Comparison of ENCODE assay signal across 8 cellular contexts in the genomic region with DNA sequence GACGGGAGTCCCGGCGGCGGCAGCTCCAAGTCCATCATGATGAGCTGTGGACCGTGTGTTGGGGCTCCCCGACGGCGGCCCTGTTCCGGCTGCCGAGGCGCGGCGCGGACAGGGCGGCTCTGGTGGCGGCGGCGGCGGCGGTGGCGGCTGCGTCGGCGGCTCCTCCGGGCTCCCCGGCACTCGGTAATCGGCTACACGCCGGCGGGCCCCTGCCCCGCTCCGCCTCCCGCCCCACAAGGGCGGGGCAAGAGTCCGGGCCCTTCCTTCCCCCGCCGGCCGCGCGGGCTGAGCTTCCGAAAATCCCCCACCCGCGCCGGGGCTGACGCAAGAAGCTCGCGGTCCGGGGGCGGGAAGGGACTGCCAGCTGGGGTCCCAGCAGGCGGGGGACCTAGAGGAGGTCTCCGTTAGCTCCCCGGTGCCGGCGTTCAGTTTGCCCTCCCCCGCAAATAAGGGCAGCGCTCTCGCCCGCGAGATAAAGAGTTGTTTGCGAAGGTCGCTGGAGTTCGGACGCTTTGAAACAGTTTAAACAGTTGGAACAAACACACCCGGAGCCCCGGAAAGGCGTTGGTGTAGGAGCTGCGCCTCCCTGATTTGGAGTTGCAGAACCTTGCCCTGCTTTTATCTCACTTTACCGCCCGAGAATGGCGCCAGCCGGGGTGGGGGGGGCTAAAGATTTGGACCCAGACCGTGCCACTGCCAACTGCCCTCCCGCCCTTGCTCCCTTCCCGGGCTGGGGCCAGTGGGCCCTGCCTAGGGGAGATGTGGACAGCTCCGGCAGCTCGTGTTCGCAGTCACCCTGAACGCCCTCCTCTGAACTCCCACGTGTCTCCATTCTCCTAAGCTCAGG. TPM values are rescaled to one million over a fixed set of nuclear protein-coding genes. Genes with fewer than 3 reads are reported as not detected.
DNase-seq lines count a peak whose midpoint lies in the region; ATAC-seq and TF ChIP-seq lines count a peak whose summit lies in the region.

A gene (minus strand): TSS at position 189 of the 847 bp plus-strand sequence. CDS start 151 bp downstream, at position 38.

- intact Hi-C loops in head of caudate nucleus (cut with DNase I), result loop anchor here (1.0 to 10.0 kb wide), 4 partner anchors 52 to 130 kb away; a partner anchor contains a TSS

- H3K4me1 ChIP-seq in thoracic aorta (ENCODE audit: control insufficient read depth in 1 of 2, low read depth in 2 of 2), result peaks cover 30 to 36% of the 10 kb centered on the region in 2 donors

- DNase-seq in GM12865 (ENCODE audit: low read depth) (peak; percentile 95), NCI-H1105 treated with DMSO at 0.1 percent for 48 hours (lab: John Stamatoyannopoulos, UW) (peak; percentile 72), SW 1271 (lab: John Stamatoyannopoulos, UW) (peak; percentile 53 to 77), head of caudate nucleus (peak; percentile 68 to 97 (median 92)), osteocyte (ENCODE audit: extremely low spot score, unreplicated experiment) (peak; percentile 95), thoracic aorta (ENCODE audit: low spot score) (peak; percentile 47)
- peak; percentile 95 for DNase-seq in activated naive CD8-positive, alpha-beta T cell treated with anti-CD3 and anti-CD28 coated beads, Interleukin-2, amount 10 ng/mL, durations not matched to agents 7 days and 5 days

- peak within 1 kb of the TSS; percentile 91 for H3K4me3 ChIP-seq in GM12865 (ENCODE audit: low read depth, low read length)
- H3K4me3 ChIP-seq in thoracic aorta, result peak within 1 kb of the TSS; percentile 98

- no peaks in the 10 kb centered on the region for H3K27me3 Mint-ChIP-seq in activated naive CD8-positive, alpha-beta T cell treated with anti-CD3 and anti-CD28 coated beads, Interleukin-2, amount 10 ng/mL, durations not matched to agents 7 days and 5 days
- no peaks in the 10 kb centered on the region for H3K27me3 Mint-ChIP-seq in osteocyte (ENCODE audit: unreplicated experiment)

- H3K36me3 Mint-ChIP-seq in activated naive CD8-positive, alpha-beta T cell treated with anti-CD3 and anti-CD28 coated beads, Interleukin-2, amount 10 ng/mL, durations not matched to agents 7 days and 5 days, result peaks cover 19% of the 10 kb centered on the region
- H3K36me3 Mint-ChIP-seq in osteocyte (ENCODE audit: unreplicated experiment), result no peaks in the 10 kb centered on the region

- TF ChIP-seq CTCF in GM12865 (IDR thresholded peaks at IDR 0.05; ENCODE audit: insufficient read depth, low read depth, low read length, missing control alignments) (no peak), osteocyte (IDR thresholded peaks at IDR 0.05) (no peak), thoracic aorta (IDR thresholded peaks at IDR 0.05) (no peak)

- H3K4me3 Mint-ChIP-seq in activated naive CD8-positive, alpha-beta T cell treated with anti-CD3 and anti-CD28 coated beads, Interleukin-2, amount 10 ng/mL, durations not matched to agents 7 days and 5 days, result peak within 1 kb of the TSS; percentile 97
- H3K4me3 Mint-ChIP-seq in osteocyte (ENCODE audit: unreplicated experiment), result peak within 1 kb of the TSS; percentile 83

- peaks cover 3% of the 10 kb centered on the region for H3K9me3 Mint-ChIP-seq in activated naive CD8-positive, alpha-beta T cell treated with anti-CD3 and anti-CD28 coated beads, Interleukin-2, amount 10 ng/mL, durations not matched to agents 7 days and 5 days
- H3K9me3 Mint-ChIP-seq in osteocyte (ENCODE audit: unreplicated experiment), result no peaks in the 10 kb centered on the region

- ATAC-seq in HG02642 (IDR thresholded peaks at IDR 0.05; ENCODE audit: poor library complexity, unreplicated experiment) (peak; percentile 73), thoracic aorta (ENCODE audit: insufficient number of reproducible peaks, low FRiP score, low read depth) (peak; percentile 79)
- peak; percentile 64 for ATAC-seq in activated naive CD8-positive, alpha-beta T cell treated with anti-CD3 and anti-CD28 coated beads, Interleukin-2, amount 10 ng/mL, durations not matched to agents 7 days and 5 days (ENCODE audit: low read depth)

- peaks cover 52% of the 10 kb centered on the region for H3K4me1 Mint-ChIP-seq in activated naive CD8-positive, alpha-beta T cell treated with anti-CD3 and anti-CD28 coated beads, Interleukin-2, amount 10 ng/mL, durations not matched to agents 7 days and 5 days
- H3K4me1 Mint-ChIP-seq in osteocyte (ENCODE audit: unreplicated experiment), result peaks cover 41% of the 10 kb centered on the region

- no peaks in the 10 kb centered on the region for H3K27me3 ChIP-seq in thoracic aorta (replicated peaks; ENCODE audit: insufficient read depth)

- POLR2A ChIA-PET in activated naive CD8-positive, alpha-beta T cell treated with anti-CD3 and anti-CD28 coated beads, Interleukin-2, amount 10 ng/mL, durations not matched to agents 7 days and 5 days (lab: Charles Lee), result interaction anchor here (0.6 to 7.5 kb wide), 29 partner anchors 8 to 288 kb away, joined by 3 to 256 read pairs (median 12); a partner anchor contains a TSS

- H3K27ac ChIP-seq in thoracic aorta, result peak within 1 kb of the TSS; percentile 100

- peak within 1 kb of the TSS; percentile 98 for H3K27ac Mint-ChIP-seq in activated naive CD8-positive, alpha-beta T cell treated with anti-CD3 and anti-CD28 coated beads, Interleukin-2, amount 10 ng/mL, durations not matched to agents 7 days and 5 days
- H3K27ac Mint-ChIP-seq in osteocyte (ENCODE audit: unreplicated experiment), result peak within 1 kb of the TSS; percentile 99

- no peaks in the 10 kb centered on the region for H3K9me3 ChIP-seq in thoracic aorta

- H3K36me3 ChIP-seq in thoracic aorta, result no peaks in the 10 kb centered on the region

RNA-seq across cellular contexts. Expression of the gene that starts here (rescaled TPM):
- total RNA-seq in activated naive CD8-positive, alpha-beta T cell treated with anti-CD3 and anti-CD28 coated beads, Interleukin-2, amount 10 ng/mL, durations not matched to agents 7 days and 5 days, result 10 to 100 TPM; 71.0 to 78.8 TPM
- 98.4 and 100 TPM in 2 replicates for total RNA-seq in osteocyte
- total RNA-seq in thoracic aorta, result 100 to 1,000 TPM in 1 of 2 donors, 10 to 100 TPM in 1; 64.3 to 155 TPM

Comparison
In these comparisons a context has a peak if more than half of its experiments do, and no peak if none do; other contexts are left out.
1. Peak in every context shown above with its lines: DNase-seq, ATAC-seq, H3K4me3 ChIP-seq and H3K27ac ChIP-seq.